19 cellular contexts compared by ENCODE assay signal in the genomic region with DNA sequence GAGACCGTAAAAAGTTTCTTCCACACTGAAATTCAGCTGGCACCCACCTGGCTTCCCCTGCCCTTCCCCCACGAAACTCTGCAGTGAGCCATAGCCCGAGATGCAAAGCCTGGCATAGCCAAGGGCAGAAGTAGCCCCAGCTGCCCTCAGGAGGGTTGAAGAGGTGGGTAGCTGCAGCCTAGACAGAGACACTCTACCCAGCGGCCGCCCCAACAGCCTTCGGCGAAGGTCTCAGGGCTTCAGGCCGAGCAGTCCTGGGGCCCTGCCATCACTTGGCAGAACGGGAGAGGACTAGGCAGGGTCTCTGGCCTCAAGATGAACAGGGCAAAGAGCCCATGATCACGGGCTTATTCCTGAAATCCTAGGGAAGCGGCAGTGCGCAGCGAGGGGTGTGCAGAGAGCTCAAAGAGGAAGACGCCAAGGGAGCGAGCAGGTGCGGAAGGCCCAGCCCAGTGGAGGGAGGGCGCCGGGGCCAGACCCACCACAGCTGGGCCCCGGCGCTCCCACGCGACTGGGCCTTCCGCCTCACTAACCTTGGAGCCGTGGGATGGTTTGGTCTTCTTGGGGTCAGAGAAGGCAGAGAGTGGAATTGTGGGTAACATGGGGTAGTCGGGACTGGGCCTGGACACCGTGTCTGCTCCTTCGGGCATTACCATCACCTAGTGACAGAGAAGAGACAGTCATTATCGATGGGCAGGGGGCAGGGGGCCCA. TPM values are rescaled to one million over a fixed set of nuclear protein-coding genes. Genes with fewer than 3 reads are reported as not detected.
DNase-seq lines count a peak whose midpoint lies in the region; ATAC-seq, FAIRE-seq and TF ChIP-seq lines count a peak whose summit lies in the region.
"Had no signal": no experiment of that assay in that cellular context is flagged by ENCODE, and none has a peak within 500 bp of the region (broad histone marks: within the 10 kb centered on the region; RNA-seq: fewer than 3 reads in every experiment).

No MANE protein-coding gene starts in this region.

- FAIRE-seq in bronchial epithelial cell (lab: Jason Lieb, UNC) = peak; percentile 18
- FAIRE-seq: A549, GM12891, GM19239 had no signal

- H3K36me3 Mint-ChIP-seq in memory B cell = peaks cover 18% of the 10 kb centered on the region
- peaks cover 39 to 40% of the 10 kb centered on the region in 2 donors for H3K36me3 Mint-ChIP-seq in stimulated activated naive B cell treated with anti-CD40 and anti-IgM and Interleukin-4, amounts not matched to agents 10 μg/mL and 1 μg/mL and 100 μg/mL, for 72 hours

- DNase-seq in Right ventricle myocardium inferior (ENCODE audit: missing footprints) = peak; percentile 47
- DNase-seq in cardiac septum (ENCODE audit: low spot score) = no peak
- no peak for DNase-seq in bronchial epithelial cell (ENCODE audit: low read depth)
- DNase-seq in memory B cell (ENCODE audit: low spot score in 2 of 2) = no peak
- DNase-seq in stimulated activated naive B cell treated with anti-CD40 and anti-IgM and Interleukin-4, amounts not matched to agents 10 μg/mL and 1 μg/mL and 100 μg/mL, for 72 hours = no peak
- DNase-seq in ureter (ENCODE audit: low spot score) = no peak
- DNase-seq: CD4-positive, CD25-positive, alpha-beta regulatory T cell; GM23248; NCI-H1105; NCI-H1694 treated with DMSO at 0.1 percent for 48 hours; NCI-H446; NCI-H748 treated with DMSO at 0.1 percent for 48 hours; SIG-M5 had no signal

- H3K27ac Mint-ChIP-seq in memory B cell = peak overlapping the region; percentile 50
- peak overlapping the region; percentile 59 for H3K27ac Mint-ChIP-seq in stimulated activated naive B cell treated with anti-CD40 and anti-IgM and Interleukin-4, amounts not matched to agents 10 μg/mL and 1 μg/mL and 100 μg/mL, for 72 hours
- H3K27ac Mint-ChIP-seq: CD4-positive, CD25-positive, alpha-beta regulatory T cell had no signal

- no peaks in the 10 kb centered on the region for H3K27me3 Mint-ChIP-seq in memory B cell
- no peaks in the 10 kb centered on the region for H3K27me3 Mint-ChIP-seq in stimulated activated naive B cell treated with anti-CD40 and anti-IgM and Interleukin-4, amounts not matched to agents 10 μg/mL and 1 μg/mL and 100 μg/mL, for 72 hours
- H3K27me3 Mint-ChIP-seq: CD4-positive, CD25-positive, alpha-beta regulatory T cell had no signal

- no peak overlapping the region for H3K4me3 Mint-ChIP-seq in memory B cell
- no peak overlapping the region for H3K4me3 Mint-ChIP-seq in stimulated activated naive B cell treated with anti-CD40 and anti-IgM and Interleukin-4, amounts not matched to agents 10 μg/mL and 1 μg/mL and 100 μg/mL, for 72 hours
- H3K4me3 Mint-ChIP-seq: CD4-positive, CD25-positive, alpha-beta regulatory T cell had no signal

- H3K4me1 Mint-ChIP-seq in memory B cell = peaks cover 9% of the 10 kb centered on the region
- peaks cover 6 to 8% of the 10 kb centered on the region in 2 donors for H3K4me1 Mint-ChIP-seq in stimulated activated naive B cell treated with anti-CD40 and anti-IgM and Interleukin-4, amounts not matched to agents 10 μg/mL and 1 μg/mL and 100 μg/mL, for 72 hours

- ATAC-seq in Right ventricle myocardium inferior (no peak), memory B cell (ENCODE audit: low read depth) (no peak), HG03342 (IDR thresholded peaks at IDR 0.05; ENCODE audit: unreplicated experiment) (no peak), esophagus mucosa (no peak)
- no peak for ATAC-seq in stimulated activated naive B cell treated with anti-CD40 and anti-IgM and Interleukin-4, amounts not matched to agents 10 μg/mL and 1 μg/mL and 100 μg/mL, for 72 hours (replicated peaks)
- ATAC-seq: A549, Panc1 had no signal

- peaks cover 24% of the 10 kb centered on the region for H3K36me3 ChIP-seq in bronchial epithelial cell (ENCODE audit: control insufficient read depth, insufficient read depth, low read length)

- no peak for TF ChIP-seq CTCF in bronchial epithelial cell (IDR thresholded peaks at IDR 0.05; ENCODE audit: insufficient read depth, low read length, severe bottlenecking)

- intact Hi-C loops in Right ventricle myocardium inferior (cut with DNase I) (no loop called here), cardiac septum (cut with DNase I) (no loop called here)

- H3K9me3 Mint-ChIP-seq in memory B cell = no peaks in the 10 kb centered on the region
- H3K9me3 Mint-ChIP-seq in stimulated activated naive B cell treated with anti-CD40 and anti-IgM and Interleukin-4, amounts not matched to agents 10 μg/mL and 1 μg/mL and 100 μg/mL, for 72 hours = no peaks in the 10 kb centered on the region
- H3K9me3 Mint-ChIP-seq: CD4-positive, CD25-positive, alpha-beta regulatory T cell had no signal

- no peak overlapping the region for H3K4me3 ChIP-seq in bronchial epithelial cell (ENCODE audit: low read depth, low read length)
- H3K4me3 ChIP-seq: A549, GM23248 had no signal

- no peaks in the 10 kb centered on the region for H3K27me3 ChIP-seq in bronchial epithelial cell (ENCODE audit: control insufficient read depth, insufficient read depth, low read length)

RNA-seq across cellular contexts. Expression of gene MLLT1, which starts 53.2 kb away (rescaled TPM):
- total RNA-seq in Right ventricle myocardium inferior (40.1 TPM), cardiac septum (30.6 TPM), bronchial epithelial cell (2.6 and 2.9 TPM in 2 replicates), ureter (68.3 TPM), esophagus mucosa (27.5 TPM)
